Comparison of ENCODE assay signal across 8 cellular contexts in genomic region chr12:92539966-92540791, GRCh38.
DNase-seq lines count a peak whose midpoint lies in the region; ATAC-seq and TF ChIP-seq lines count a peak whose summit lies in the region.

No MANE protein-coding gene starts in this region.

- CTCF ChIA-PET in activated B cell treated with CpG ODN at 0.5 μM for 24 hours (lab: Charles Lee): interaction anchor here (1.0 to 2.0 kb wide), 4 partner anchors 23 to 35 kb away, joined by 3 to 7 read pairs (median 6); no protein-coding TSS in a partner anchor

- peak; percentile 29 for ATAC-seq in HG02623 (IDR thresholded peaks at IDR 0.05; ENCODE audit: unreplicated experiment)
- peak; percentile 57 for ATAC-seq in activated B cell treated with CpG ODN at 0.5 μM for 24 hours (ENCODE audit: low read depth)
- ATAC-seq in HG03108 (IDR thresholded peaks at IDR 0.05; ENCODE audit: unreplicated experiment): no peak
- no peak for ATAC-seq in HG02970 (IDR thresholded peaks at IDR 0.05; ENCODE audit: low FRiP score, unreplicated experiment)

- H3K36me3 Mint-ChIP-seq in activated B cell treated with CpG ODN at 0.5 μM for 24 hours (ENCODE audit: low read depth): no peaks in the 10 kb centered on the region

- no peaks in the 10 kb centered on the region for H3K27me3 Mint-ChIP-seq in activated B cell treated with CpG ODN at 0.5 μM for 24 hours

- H3K9me3 Mint-ChIP-seq in activated B cell treated with CpG ODN at 0.5 μM for 24 hours: no peaks in the 10 kb centered on the region

- peak; percentile 72 for DNase-seq in DMS53 (lab: John Stamatoyannopoulos, UW)
- peak; percentile 29 for DNase-seq in activated B cell treated with CpG ODN at 0.5 μM for 24 hours
- DNase-seq in medulla oblongata (ENCODE audit: extremely low spot score): peak; percentile 25
- DNase-seq in foreskin melanocyte: no peak
- no peak for DNase-seq in NK-92 (lab: John Stamatoyannopoulos, UW; ENCODE audit: unreplicated experiment)

- POLR2A ChIA-PET in activated B cell treated with CpG ODN at 0.5 μM for 24 hours (lab: Charles Lee): interaction anchor here (0.6 to 2.7 kb wide), 16 partner anchors 12 to 395 kb away, joined by 3 to 15 read pairs (median 4); partner anchors contain the start of gene BTG1

- H3K27ac Mint-ChIP-seq in activated B cell treated with CpG ODN at 0.5 μM for 24 hours: peak overlapping the region; percentile 97

- H3K4me1 Mint-ChIP-seq in activated B cell treated with CpG ODN at 0.5 μM for 24 hours: peaks cover 80% of the 10 kb centered on the region

- intact Hi-C loops in activated B cell treated with CpG ODN at 0.5 μM for 24 hours (cut with micrococcal nuclease): loop anchor here (1.0 to 2.0 kb wide), 6 partner anchors 10 to 95 kb away; no protein-coding TSS in a partner anchor

- no peak for TF ChIP-seq CTCF in activated B cell treated with CpG ODN at 0.5 μM for 24 hours (IDR thresholded peaks at IDR 0.05)

- H3K4me3 Mint-ChIP-seq in activated B cell treated with CpG ODN at 0.5 μM for 24 hours: peak overlapping the region; percentile 73

Comparison
In these comparisons a context has a peak if more than half of its experiments do, and no peak if none do; other contexts are left out.
1. DNase-seq: peak in DMS53 (single experiment), activated B cell treated with CpG ODN at 0.5 μM for 24 hours (single experiment) and medulla oblongata (single experiment); none in foreskin melanocyte (single experiment) and NK-92 (single experiment).
2. ATAC-seq: peak in HG02623 (single experiment) and activated B cell treated with CpG ODN at 0.5 μM for 24 hours (single experiment); none in HG03108 (single experiment) and HG02970 (single experiment).